Comparison of ENCODE assay signal across 2 cellular contexts in the genomic region with DNA sequence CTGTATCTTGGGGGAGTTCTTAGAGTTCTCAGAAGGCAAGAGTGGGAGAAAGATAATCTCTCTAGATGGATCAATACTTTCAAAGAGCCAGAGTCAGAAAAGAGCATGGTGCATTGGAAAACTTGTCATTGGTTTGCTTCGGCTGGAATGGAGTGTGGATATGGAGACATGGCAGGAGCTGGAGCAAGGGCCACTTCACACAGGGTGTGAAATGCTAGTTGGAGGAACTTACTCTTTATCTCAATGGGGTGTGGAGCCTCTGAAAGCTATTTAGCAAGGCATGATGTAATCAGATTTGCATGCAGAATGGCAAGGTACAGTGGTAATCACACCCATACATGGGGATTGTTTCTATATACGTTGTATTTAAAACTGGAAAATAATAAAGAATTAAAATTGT.
TF ChIP-seq lines count a peak whose summit lies in the region.

No MANE protein-coding gene starts in this region.

TF ChIP-seq in GM23338, 12 proteins besides CTCF, POLR2A, EP300 and RAD21 (continues in another document):
- TF ChIP-seq ZNF114 (CRISPR knock-in tag; IDR thresholded peaks at IDR 0.05), result no peak
- no peak for TF ChIP-seq REST (IDR thresholded peaks at IDR 0.05; ENCODE audit: unreplicated experiment)
- no peak for TF ChIP-seq ZNF331 (CRISPR knock-in tag; IDR thresholded peaks at IDR 0.05; ENCODE audit: low read depth)
- TF ChIP-seq STAT1 (IDR thresholded peaks at IDR 0.05; ENCODE audit: unreplicated experiment), result no peak
- TF ChIP-seq EZH2 (IDR thresholded peaks at IDR 0.05; ENCODE audit: low read depth, unreplicated experiment), result no peak
- no peak for TF ChIP-seq ETS1 (IDR thresholded peaks at IDR 0.05)
- TF ChIP-seq JUNB (IDR thresholded peaks at IDR 0.05; ENCODE audit: unreplicated experiment), result no peak
- TF ChIP-seq CREB1 (CRISPR knock-in tag; IDR thresholded peaks at IDR 0.05; ENCODE audit: low read depth), result no peak
- no peak for TF ChIP-seq ZNF462 (CRISPR knock-in tag; IDR thresholded peaks at IDR 0.05)
- no peak for TF ChIP-seq POLR2AphosphoS5 (IDR thresholded peaks at IDR 0.05; ENCODE audit: low read depth)

TF ChIP-seq in K562, 482 proteins besides CTCF, POLR2A, EP300 and RAD21:
- TF ChIP-seq HES1 (IDR thresholded peaks at IDR 0.05; ENCODE audit: low read depth), result 0 out of 2 replicates have a peak, but pooled peaks have one; percentile 29
- TF ChIP-seq, protein P1, sequence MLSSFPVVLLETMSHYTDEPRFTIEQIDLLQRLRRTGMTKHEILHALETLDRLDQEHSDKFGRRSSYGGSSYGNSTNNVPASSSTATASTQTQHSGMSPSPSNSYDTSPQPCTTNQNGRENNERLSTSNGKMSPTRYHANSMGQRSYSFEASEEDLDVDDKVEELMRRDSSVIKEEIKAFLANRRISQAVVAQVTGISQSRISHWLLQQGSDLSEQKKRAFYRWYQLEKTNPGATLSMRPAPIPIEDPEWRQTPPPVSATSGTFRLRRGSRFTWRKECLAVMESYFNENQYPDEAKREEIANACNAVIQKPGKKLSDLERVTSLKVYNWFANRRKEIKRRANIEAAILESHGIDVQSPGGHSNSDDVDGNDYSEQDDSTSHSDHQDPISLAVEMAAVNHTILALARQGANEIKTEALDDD (IDR thresholded peaks at IDR 0.05), result peak; percentile 70
- TF ChIP-seq DDX20 (tag; IDR thresholded peaks at IDR 0.05; ENCODE audit: low read depth), result no peak
- TF ChIP-seq, protein P2, sequence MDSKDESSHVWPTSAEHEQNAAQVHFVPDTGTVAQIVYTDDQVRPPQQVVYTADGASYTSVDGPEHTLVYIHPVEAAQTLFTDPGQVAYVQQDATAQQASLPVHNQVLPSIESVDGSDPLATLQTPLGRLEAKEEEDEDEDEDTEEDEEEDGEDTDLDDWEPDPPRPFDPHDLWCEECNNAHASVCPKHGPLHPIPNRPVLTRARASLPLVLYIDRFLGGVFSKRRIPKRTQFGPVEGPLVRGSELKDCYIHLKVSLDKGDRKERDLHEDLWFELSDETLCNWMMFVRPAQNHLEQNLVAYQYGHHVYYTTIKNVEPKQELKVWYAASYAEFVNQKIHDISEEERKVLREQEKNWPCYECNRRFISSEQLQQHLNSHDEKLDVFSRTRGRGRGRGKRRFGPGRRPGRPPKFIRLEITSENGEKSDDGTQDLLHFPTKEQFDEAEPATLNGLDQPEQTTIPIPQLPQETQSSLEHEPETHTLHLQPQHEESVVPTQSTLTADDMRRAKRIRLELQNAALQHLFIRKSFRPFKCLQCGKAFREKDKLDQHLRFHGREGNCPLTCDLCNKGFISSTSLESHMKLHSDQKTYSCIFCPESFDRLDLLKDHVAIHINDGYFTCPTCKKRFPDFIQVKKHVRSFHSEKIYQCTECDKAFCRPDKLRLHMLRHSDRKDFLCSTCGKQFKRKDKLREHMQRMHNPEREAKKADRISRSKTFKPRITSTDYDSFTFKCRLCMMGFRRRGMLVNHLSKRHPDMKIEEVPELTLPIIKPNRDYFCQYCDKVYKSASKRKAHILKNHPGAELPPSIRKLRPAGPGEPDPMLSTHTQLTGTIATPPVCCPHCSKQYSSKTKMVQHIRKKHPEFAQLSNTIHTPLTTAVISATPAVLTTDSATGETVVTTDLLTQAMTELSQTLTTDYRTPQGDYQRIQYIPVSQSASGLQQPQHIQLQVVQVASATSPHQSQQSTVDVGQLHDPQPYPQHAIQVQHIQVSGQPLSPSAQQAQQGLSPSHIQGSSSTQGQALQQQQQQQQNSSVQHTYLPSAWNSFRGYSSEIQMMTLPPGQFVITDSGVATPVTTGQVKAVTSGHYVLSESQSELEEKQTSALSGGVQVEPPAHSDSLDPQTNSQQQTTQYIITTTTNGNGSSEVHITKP (IDR thresholded peaks at IDR 0.05; ENCODE audit: partially characterized antibody), result peak; percentile 33
- TF ChIP-seq, protein P3, sequence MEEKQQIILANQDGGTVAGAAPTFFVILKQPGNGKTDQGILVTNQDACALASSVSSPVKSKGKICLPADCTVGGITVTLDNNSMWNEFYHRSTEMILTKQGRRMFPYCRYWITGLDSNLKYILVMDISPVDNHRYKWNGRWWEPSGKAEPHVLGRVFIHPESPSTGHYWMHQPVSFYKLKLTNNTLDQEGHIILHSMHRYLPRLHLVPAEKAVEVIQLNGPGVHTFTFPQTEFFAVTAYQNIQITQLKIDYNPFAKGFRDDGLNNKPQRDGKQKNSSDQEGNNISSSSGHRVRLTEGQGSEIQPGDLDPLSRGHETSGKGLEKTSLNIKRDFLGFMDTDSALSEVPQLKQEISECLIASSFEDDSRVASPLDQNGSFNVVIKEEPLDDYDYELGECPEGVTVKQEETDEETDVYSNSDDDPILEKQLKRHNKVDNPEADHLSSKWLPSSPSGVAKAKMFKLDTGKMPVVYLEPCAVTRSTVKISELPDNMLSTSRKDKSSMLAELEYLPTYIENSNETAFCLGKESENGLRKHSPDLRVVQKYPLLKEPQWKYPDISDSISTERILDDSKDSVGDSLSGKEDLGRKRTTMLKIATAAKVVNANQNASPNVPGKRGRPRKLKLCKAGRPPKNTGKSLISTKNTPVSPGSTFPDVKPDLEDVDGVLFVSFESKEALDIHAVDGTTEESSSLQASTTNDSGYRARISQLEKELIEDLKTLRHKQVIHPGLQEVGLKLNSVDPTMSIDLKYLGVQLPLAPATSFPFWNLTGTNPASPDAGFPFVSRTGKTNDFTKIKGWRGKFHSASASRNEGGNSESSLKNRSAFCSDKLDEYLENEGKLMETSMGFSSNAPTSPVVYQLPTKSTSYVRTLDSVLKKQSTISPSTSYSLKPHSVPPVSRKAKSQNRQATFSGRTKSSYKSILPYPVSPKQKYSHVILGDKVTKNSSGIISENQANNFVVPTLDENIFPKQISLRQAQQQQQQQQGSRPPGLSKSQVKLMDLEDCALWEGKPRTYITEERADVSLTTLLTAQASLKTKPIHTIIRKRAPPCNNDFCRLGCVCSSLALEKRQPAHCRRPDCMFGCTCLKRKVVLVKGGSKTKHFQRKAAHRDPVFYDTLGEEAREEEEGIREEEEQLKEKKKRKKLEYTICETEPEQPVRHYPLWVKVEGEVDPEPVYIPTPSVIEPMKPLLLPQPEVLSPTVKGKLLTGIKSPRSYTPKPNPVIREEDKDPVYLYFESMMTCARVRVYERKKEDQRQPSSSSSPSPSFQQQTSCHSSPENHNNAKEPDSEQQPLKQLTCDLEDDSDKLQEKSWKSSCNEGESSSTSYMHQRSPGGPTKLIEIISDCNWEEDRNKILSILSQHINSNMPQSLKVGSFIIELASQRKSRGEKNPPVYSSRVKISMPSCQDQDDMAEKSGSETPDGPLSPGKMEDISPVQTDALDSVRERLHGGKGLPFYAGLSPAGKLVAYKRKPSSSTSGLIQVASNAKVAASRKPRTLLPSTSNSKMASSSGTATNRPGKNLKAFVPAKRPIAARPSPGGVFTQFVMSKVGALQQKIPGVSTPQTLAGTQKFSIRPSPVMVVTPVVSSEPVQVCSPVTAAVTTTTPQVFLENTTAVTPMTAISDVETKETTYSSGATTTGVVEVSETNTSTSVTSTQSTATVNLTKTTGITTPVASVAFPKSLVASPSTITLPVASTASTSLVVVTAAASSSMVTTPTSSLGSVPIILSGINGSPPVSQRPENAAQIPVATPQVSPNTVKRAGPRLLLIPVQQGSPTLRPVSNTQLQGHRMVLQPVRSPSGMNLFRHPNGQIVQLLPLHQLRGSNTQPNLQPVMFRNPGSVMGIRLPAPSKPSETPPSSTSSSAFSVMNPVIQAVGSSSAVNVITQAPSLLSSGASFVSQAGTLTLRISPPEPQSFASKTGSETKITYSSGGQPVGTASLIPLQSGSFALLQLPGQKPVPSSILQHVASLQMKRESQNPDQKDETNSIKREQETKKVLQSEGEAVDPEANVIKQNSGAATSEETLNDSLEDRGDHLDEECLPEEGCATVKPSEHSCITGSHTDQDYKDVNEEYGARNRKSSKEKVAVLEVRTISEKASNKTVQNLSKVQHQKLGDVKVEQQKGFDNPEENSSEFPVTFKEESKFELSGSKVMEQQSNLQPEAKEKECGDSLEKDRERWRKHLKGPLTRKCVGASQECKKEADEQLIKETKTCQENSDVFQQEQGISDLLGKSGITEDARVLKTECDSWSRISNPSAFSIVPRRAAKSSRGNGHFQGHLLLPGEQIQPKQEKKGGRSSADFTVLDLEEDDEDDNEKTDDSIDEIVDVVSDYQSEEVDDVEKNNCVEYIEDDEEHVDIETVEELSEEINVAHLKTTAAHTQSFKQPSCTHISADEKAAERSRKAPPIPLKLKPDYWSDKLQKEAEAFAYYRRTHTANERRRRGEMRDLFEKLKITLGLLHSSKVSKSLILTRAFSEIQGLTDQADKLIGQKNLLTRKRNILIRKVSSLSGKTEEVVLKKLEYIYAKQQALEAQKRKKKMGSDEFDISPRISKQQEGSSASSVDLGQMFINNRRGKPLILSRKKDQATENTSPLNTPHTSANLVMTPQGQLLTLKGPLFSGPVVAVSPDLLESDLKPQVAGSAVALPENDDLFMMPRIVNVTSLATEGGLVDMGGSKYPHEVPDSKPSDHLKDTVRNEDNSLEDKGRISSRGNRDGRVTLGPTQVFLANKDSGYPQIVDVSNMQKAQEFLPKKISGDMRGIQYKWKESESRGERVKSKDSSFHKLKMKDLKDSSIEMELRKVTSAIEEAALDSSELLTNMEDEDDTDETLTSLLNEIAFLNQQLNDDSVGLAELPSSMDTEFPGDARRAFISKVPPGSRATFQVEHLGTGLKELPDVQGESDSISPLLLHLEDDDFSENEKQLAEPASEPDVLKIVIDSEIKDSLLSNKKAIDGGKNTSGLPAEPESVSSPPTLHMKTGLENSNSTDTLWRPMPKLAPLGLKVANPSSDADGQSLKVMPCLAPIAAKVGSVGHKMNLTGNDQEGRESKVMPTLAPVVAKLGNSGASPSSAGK (IDR thresholded peaks at IDR 0.05), result peak; percentile 26; the same call in 1 of the 2 replicates
- TF ChIP-seq E2F4 (CRISPR knock-in tag; IDR thresholded peaks at IDR 0.05; ENCODE audit: low read depth), result no peak
- TF ChIP-seq PURB (CRISPR knock-in tag; IDR thresholded peaks at IDR 0.05; ENCODE audit: low read depth), result no peak
- TF ChIP-seq NFE2 (IDR thresholded peaks at IDR 0.05; ENCODE audit: low read depth), result 0 out of 2 replicates have a peak, but pooled peaks have one; percentile 2
- TF ChIP-seq CEBPB (tag; IDR thresholded peaks at IDR 0.05), result peak; percentile 86
- peak; percentile 84 for TF ChIP-seq ATF3 (IDR thresholded peaks at IDR 0.05)
- no peak for TF ChIP-seq ATF3 (CRISPR knock-in tag; conservative IDR thresholded peaks at IDR 0.05)
- peak; percentile 78 for TF ChIP-seq L3MBTL2 (IDR thresholded peaks at IDR 0.05)
- no peak for TF ChIP-seq KAT7 (CRISPR knock-in tag; IDR thresholded peaks at IDR 0.05; ENCODE audit: borderline replicate concordance)
- TF ChIP-seq ATF7 (IDR thresholded peaks at IDR 0.05), result peak; percentile 88
- TF ChIP-seq CREM (IDR thresholded peaks at IDR 0.05; ENCODE audit: low read depth), result 0 out of 2 replicates have a peak, but pooled peaks have one; percentile 10
- TF ChIP-seq LEF1 (IDR thresholded peaks at IDR 0.05), result peak; percentile 44; the same call in 1 of the 2 replicates
- TF ChIP-seq, protein P4, sequence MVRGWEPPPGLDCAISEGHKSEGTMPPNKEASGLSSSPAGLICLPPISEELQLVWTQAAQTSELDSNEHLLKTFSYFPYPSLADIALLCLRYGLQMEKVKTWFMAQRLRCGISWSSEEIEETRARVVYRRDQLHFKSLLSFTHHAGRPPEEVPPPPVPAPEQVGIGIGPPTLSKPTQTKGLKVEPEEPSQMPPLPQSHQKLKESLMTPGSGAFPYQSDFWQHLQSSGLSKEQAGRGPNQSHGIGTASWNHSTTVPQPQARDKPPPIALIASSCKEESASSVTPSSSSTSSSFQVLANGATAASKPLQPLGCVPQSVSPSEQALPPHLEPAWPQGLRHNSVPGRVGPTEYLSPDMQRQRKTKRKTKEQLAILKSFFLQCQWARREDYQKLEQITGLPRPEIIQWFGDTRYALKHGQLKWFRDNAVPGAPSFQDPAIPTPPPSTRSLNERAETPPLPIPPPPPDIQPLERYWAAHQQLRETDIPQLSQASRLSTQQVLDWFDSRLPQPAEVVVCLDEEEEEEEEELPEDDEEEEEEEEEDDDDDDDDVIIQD (CRISPR knock-in tag; IDR thresholded peaks at IDR 0.05), result no peak
- TF ChIP-seq FOSL1 (tag; conservative IDR thresholded peaks at IDR 0.05), result peak; percentile 28; the same call in 1 of the 2 replicates
- TF ChIP-seq ZNF384 (IDR thresholded peaks at IDR 0.05; ENCODE audit: low read depth, low read length), result no peak
- peak; percentile 62; the same call in 1 of the 2 replicates for TF ChIP-seq DPF2 (IDR thresholded peaks at IDR 0.05)
- 0 out of 2 replicates have a peak, but pooled peaks have one; percentile 25 for TF ChIP-seq ARID1B (IDR thresholded peaks at IDR 0.05)
- no peak for TF ChIP-seq CEBPG (CRISPR knock-in tag; IDR thresholded peaks at IDR 0.05)
- peak; percentile 71 to 76 for TF ChIP-seq CEBPG (tag; conservative IDR thresholded peaks at IDR 0.05 in 1 of 2, IDR thresholded peaks at IDR 0.05 in 1 of 2)
- TF ChIP-seq JUND (IDR thresholded peaks at IDR 0.05; ENCODE audit: borderline replicate concordance, low read depth, low read length), result peak; percentile 73
- TF ChIP-seq JUND (tag; IDR thresholded peaks at IDR 0.05; ENCODE audit: borderline replicate concordance, low read depth, low read length), result peak; percentile 81; the same call in 2 of the 3 replicates
- peak; percentile 32; the same call in 1 of the 2 replicates for TF ChIP-seq SMARCA4 (IDR thresholded peaks at IDR 0.05)
